Comparison of ENCODE assay signal across 9 cellular contexts in genomic region chr17:68435876-68436842, GRCh38. TPM values are rescaled to one million over a fixed set of nuclear protein-coding genes. Genes with fewer than 3 reads are reported as not detected.
DNase-seq lines count a peak whose midpoint lies in the region; ATAC-seq, FAIRE-seq and TF ChIP-seq lines count a peak whose summit lies in the region.
"Had no signal": no experiment of that assay in that cellular context is flagged by ENCODE, and none has a peak within 500 bp of the region (broad histone marks: within the 10 kb centered on the region; RNA-seq: fewer than 3 reads in every experiment).

No MANE protein-coding gene starts in this region.

- TF ChIP-seq CTCF in astrocyte (IDR thresholded peaks at IDR 0.05; ENCODE audit: insufficient read depth, low read depth, low read length) (peak; percentile 92), spleen (IDR thresholded peaks at IDR 0.05 in 8 of 11, conservative IDR thresholded peaks at IDR 0.05 in 3 of 11) (peak; percentile 89 to 97 (median 94))

- intact Hi-C loops in spleen (cut with DNase I; ENCODE audit: low total_unique reads), result loop anchor here (10.0 kb wide), 1 partner anchor 161 kb away; no protein-coding TSS in a partner anchor

- peak; percentile 89 for DNase-seq in DMS 273 (lab: John Stamatoyannopoulos, UW; ENCODE audit: unreplicated experiment)
- DNase-seq in HAP-1 (ENCODE audit: low spot score in 2 of 2), result peak; percentile 73 to 88
- peak; percentile 81 for DNase-seq in NCI-H2029 treated with DMSO at 0.1 percent for 48 hours (lab: John Stamatoyannopoulos, UW)
- DNase-seq in T-helper 9 cell, result peak; percentile 75
- DNase-seq in astrocyte (ENCODE audit: low read depth), result peak; percentile 45
- DNase-seq in hippocampal formation (lab: John Stamatoyannopoulos, UW), result peak; percentile 23 to 41
- peak; percentile 87 for DNase-seq in spleen

- peak overlapping the region; percentile 28 for H3K9ac ChIP-seq in astrocyte (ENCODE audit: low read length)

- in situ Hi-C loops in HAP-1 (cut with MboI; ENCODE audit: low sequenced_read_pairs), result loop anchor here (10.0 kb wide), 1 partner anchor 171 kb away; no protein-coding TSS in a partner anchor

- H3K36me3 ChIP-seq in HAP-1 (replicated peaks) (no peaks in the 10 kb centered on the region), astrocyte (ENCODE audit: insufficient read depth, low read length) (peaks cover 52% of the 10 kb centered on the region), spleen (peaks cover 0 to 50% (median 37%) of the 10 kb centered on the region in 6 donors)

- peak overlapping the region; percentile 40 for H3K4me2 ChIP-seq in astrocyte (ENCODE audit: low read length)

- H3K79me2 ChIP-seq in astrocyte (ENCODE audit: insufficient read depth, low read length), result no peaks in the 10 kb centered on the region

- WGBS in spleen, 5 donors, result 60 to 67% (median 61%) methylated on average over 20 of the region's 20 CpGs

- H3K9me3 ChIP-seq in HAP-1 (no peaks in the 10 kb centered on the region), astrocyte (ENCODE audit: insufficient read depth, low read depth, low read length) (no peaks in the 10 kb centered on the region), spleen (no peaks in the 10 kb centered on the region)

- no peak for FAIRE-seq in astrocyte (lab: Jason Lieb, UNC)

- H3K4me3 Mint-ChIP-seq in astrocyte (ENCODE audit: unreplicated experiment), result no peak overlapping the region

- H3K27me3 ChIP-seq in HAP-1 (ENCODE audit: low read depth) (no peaks in the 10 kb centered on the region), astrocyte (ENCODE audit: insufficient read depth, low read length) (no peaks in the 10 kb centered on the region), spleen (replicated peaks in 1 of 7) (no peaks in the 10 kb centered on the region)

- H3K4me1 ChIP-seq in HAP-1, result no peaks in the 10 kb centered on the region; the same call in 1 of the 2 replicates
- peaks cover 5% of the 10 kb centered on the region for H3K4me1 ChIP-seq in astrocyte (ENCODE audit: insufficient read depth, low read length)
- peaks cover 16 to 61% (median 51%) of the 10 kb centered on the region in 6 donors for H3K4me1 ChIP-seq in spleen

- peak overlapping the region; percentile 72 for H3K27ac Mint-ChIP-seq in astrocyte (ENCODE audit: unreplicated experiment)
- H3K27ac Mint-ChIP-seq: activated naive CD8-positive, alpha-beta T cell had no signal

- H3K4me3 ChIP-seq in HAP-1, result no peak overlapping the region
- no peak overlapping the region for H3K4me3 ChIP-seq in astrocyte (ENCODE audit: insufficient read depth, low read depth, low read length)
- H3K4me3 ChIP-seq in spleen, result no peak overlapping the region

- H3K36me3 Mint-ChIP-seq in astrocyte (ENCODE audit: low read depth, unreplicated experiment), result peaks cover 23% of the 10 kb centered on the region
- H3K36me3 Mint-ChIP-seq: activated naive CD8-positive, alpha-beta T cell had no signal

- H2AFZ ChIP-seq in astrocyte (ENCODE audit: low read depth, low read length), result no peak overlapping the region

- peaks cover 10% of the 10 kb centered on the region for H4K20me1 ChIP-seq in astrocyte (ENCODE audit: insufficient read depth, low read length)

- no peak for ATAC-seq in HG03108 (IDR thresholded peaks at IDR 0.05; ENCODE audit: unreplicated experiment)

- H3K27ac ChIP-seq in astrocyte (ENCODE audit: low read depth, low read length) (peak overlapping the region; percentile 49), spleen (peak overlapping the region in 4 of 8 donors; percentile 79 to 89 (median 88))

- no peaks in the 10 kb centered on the region for H3K9me3 Mint-ChIP-seq in astrocyte (ENCODE audit: unreplicated experiment)

- peaks cover 13% of the 10 kb centered on the region for H3K4me1 Mint-ChIP-seq in astrocyte (ENCODE audit: low read depth, unreplicated experiment)

- no peaks in the 10 kb centered on the region for H3K27me3 Mint-ChIP-seq in astrocyte (ENCODE audit: low read depth, unreplicated experiment)
- H3K27me3 Mint-ChIP-seq: activated naive CD8-positive, alpha-beta T cell had no signal

- no peak for TF ChIP-seq POLR2A in spleen (IDR thresholded peaks at IDR 0.05)

RNA-seq across cellular contexts. Expression of gene WIPI1, which starts 21.1 kb away (rescaled TPM):
- 83.5 and 92.4 TPM in 2 replicates for total RNA-seq in astrocyte
- total RNA-seq in spleen, result 10 to 100 TPM; 23.6 to 38.3 (median 27.8) TPM
- polyA plus RNA-seq in spleen, result 1 to 10 TPM; 7.2 to 9.5 (median 7.7) TPM

Comparison
In these comparisons a context has a peak if more than half of its experiments do, and no peak if none do; other contexts are left out.
1. DNase-seq: peak in every context shown above with its lines; median percentile 89 in DMS 273; 87 in spleen; 81 in NCI-H2029 treated with DMSO at 0.1 percent for 48 hours; 80 in HAP-1; 75 in T-helper 9 cell; 45 in astrocyte; 32 in hippocampal formation.